8 cellular contexts compared by ENCODE assay signal in the genomic region with DNA sequence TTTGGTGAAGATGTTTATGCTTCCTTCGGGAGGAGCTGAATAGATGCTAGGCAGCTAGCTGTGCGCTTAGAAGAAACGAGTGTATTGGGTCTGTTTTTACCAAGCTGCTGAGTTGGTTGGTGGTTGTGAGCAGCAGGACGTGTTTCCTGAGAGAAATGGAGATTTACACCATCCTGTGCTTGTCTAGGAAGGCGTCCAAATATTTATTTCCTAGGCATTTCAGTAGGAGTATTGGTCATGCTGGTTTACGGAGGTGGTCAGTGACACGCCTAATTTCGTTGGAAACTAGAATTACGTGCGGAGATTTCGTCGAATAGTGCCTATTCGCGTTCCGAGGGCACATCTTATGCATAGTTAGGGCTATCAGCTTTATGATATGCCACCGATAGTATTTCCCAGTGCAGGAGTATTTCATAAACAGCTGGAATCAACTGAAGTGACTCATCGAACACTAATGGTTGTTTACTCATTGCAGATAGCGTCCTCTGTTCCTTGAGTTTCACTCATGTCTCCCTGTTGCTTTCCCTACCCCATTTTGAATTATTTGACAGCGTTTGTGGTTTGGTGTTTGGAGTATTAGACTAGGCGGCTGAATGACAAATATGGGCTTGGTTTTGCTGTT. TPM values are rescaled to one million over a fixed set of nuclear protein-coding genes. Genes with fewer than 3 reads are reported as not detected.
DNase-seq lines count a peak whose midpoint lies in the region; ATAC-seq and TF ChIP-seq lines count a peak whose summit lies in the region.

No MANE protein-coding gene starts in this region.

- H3K4me3 Mint-ChIP-seq in CD4-positive, alpha-beta T cell = peak overlapping the region; percentile 97
- H3K4me3 Mint-ChIP-seq in natural killer cell = peak overlapping the region; percentile 96

- peak overlapping the region; percentile 97 for H3K27ac ChIP-seq in CD4-positive, alpha-beta T cell (ENCODE audit: low read depth, low read length)

- no peaks in the 10 kb centered on the region for H3K27me3 ChIP-seq in CD4-positive, alpha-beta T cell (ENCODE audit: control insufficient read depth, insufficient read depth, low read length)

- peak in 3 of 10 experiments; percentile 16 to 27 (median 20) for DNase-seq in CD4-positive, alpha-beta T cell
- DNase-seq in HK-2 (ENCODE audit: unreplicated experiment) (peak; percentile 24), SW480 (ENCODE audit: low spot score) (peak; percentile 79), epithelial cell of proximal tubule (ENCODE audit: low read depth) (peak; percentile 46), natural killer cell (peak; percentile 19), cerebellar cortex (ENCODE audit: low spot score) (no peak)

- peaks cover 32% of the 10 kb centered on the region for H3K36me3 Mint-ChIP-seq in CD4-positive, alpha-beta T cell (ENCODE audit: low read depth)
- no peaks in the 10 kb centered on the region for H3K36me3 Mint-ChIP-seq in natural killer cell

- peaks cover under 1% of the 10 kb centered on the region for H3K27me3 Mint-ChIP-seq in CD4-positive, alpha-beta T cell
- H3K27me3 Mint-ChIP-seq in natural killer cell (ENCODE audit: low read depth in 2 of 2) = peaks cover 0 to 6% of the 10 kb centered on the region in 2 donors

- CTCF ChIA-PET in CD4-positive, alpha-beta T cell (lab: Charles Lee) = interaction anchor here (0.9 to 1.2 kb wide), 2 partner anchors 9 to 60 kb away, joined by 3 read pairs; no protein-coding TSS in a partner anchor

- intact Hi-C loops in CD4-positive, alpha-beta T cell (cut with DNase I, micrococcal nuclease) = loop anchor here in 1 of 2 experiments (5.0 kb wide), 1 partner anchor 178 kb away; the partner anchor contains the start of genes THAP2 and ZFC3H1
- intact Hi-C loops in natural killer cell (cut with micrococcal nuclease) = no loop called here

- peak overlapping the region; percentile 95 for H3K27ac Mint-ChIP-seq in CD4-positive, alpha-beta T cell
- H3K27ac Mint-ChIP-seq in natural killer cell = peak overlapping the region; percentile 97

- ATAC-seq in CD4-positive, alpha-beta T cell (ENCODE audit: poor library complexity) = peak; percentile 20
- ATAC-seq in GM19324 (IDR thresholded peaks at IDR 0.05; ENCODE audit: low FRiP score, unreplicated experiment) (peak; percentile 13), natural killer cell (peak; percentile 17 to 36 (median 24)), GM18861 (IDR thresholded peaks at IDR 0.05; ENCODE audit: unreplicated experiment) (no peak)

- H3K9me3 ChIP-seq in CD4-positive, alpha-beta T cell (ENCODE audit: control insufficient read depth, low read length) = no peaks in the 10 kb centered on the region

- H3K9me3 Mint-ChIP-seq in CD4-positive, alpha-beta T cell = no peaks in the 10 kb centered on the region
- H3K9me3 Mint-ChIP-seq in natural killer cell = no peaks in the 10 kb centered on the region

- H3K4me3 ChIP-seq in epithelial cell of proximal tubule (ENCODE audit: low read depth, low read length) = peak overlapping the region; percentile 82

- no peak for TF ChIP-seq CTCF in CD4-positive, alpha-beta T cell (IDR thresholded peaks at IDR 0.05)
- TF ChIP-seq CTCF in epithelial cell of proximal tubule (conservative IDR thresholded peaks at IDR 0.05; ENCODE audit: low read depth, low read length) (no peak), natural killer cell (IDR thresholded peaks at IDR 0.05) (no peak)

- H3K4me1 Mint-ChIP-seq in CD4-positive, alpha-beta T cell (ENCODE audit: low read depth) = peaks cover 45% of the 10 kb centered on the region
- peaks cover 35 to 40% of the 10 kb centered on the region in 2 donors for H3K4me1 Mint-ChIP-seq in natural killer cell

- POLR2A ChIA-PET in CD4-positive, alpha-beta T cell (lab: Charles Lee) = interaction anchor here (0.9 to 4.2 kb wide), 10 partner anchors 9 to 425 kb away, joined by 3 to 58 read pairs (median 8); partner anchors contain the start of genes RAB21, THAP2, TMEM19 and ZFC3H1

RNA-seq across cellular contexts. Expression of gene TBC1D15, which starts 0.8 kb away (rescaled TPM):
- total RNA-seq in CD4-positive, alpha-beta T cell = 100 to 1,000 TPM; 121 to 123 TPM
- 12.9 and 13.9 TPM in 2 replicates for total RNA-seq in epithelial cell of proximal tubule
- 10 to 100 TPM; 52.7 to 65.1 (median 61.6) TPM for total RNA-seq in natural killer cell
